20 cellular contexts compared by ENCODE assay signal in genomic region chr5:155564541-155564940, GRCh38.
"Had no signal": no experiment of that assay in that cellular context is flagged by ENCODE, and none has a peak within 500 bp of the region (broad histone marks: within the 10 kb centered on the region; RNA-seq: fewer than 3 reads in every experiment).

No MANE protein-coding gene starts in this region.

- H3K9me3 ChIP-seq: ovary, uterus had no signal

- H3K27me3 ChIP-seq: foreskin keratinocyte, hepatocyte, ovary, right atrium auricular region, tibial artery, upper lobe of left lung, uterus had no signal

- ATAC-seq: foreskin keratinocyte; left cardiac atrium; left ventricle myocardium superior; mucosa of descending colon; naive thymus-derived CD8-positive, alpha-beta T cell had no signal

- H3K36me3 ChIP-seq: ovary, right atrium auricular region, tibial artery, upper lobe of left lung, uterus had no signal

- H2AFZ ChIP-seq: hepatocyte had no signal

- H3K4me3 ChIP-seq: coronary artery, hepatocyte, lung, mucosa of descending colon, ovary, right atrium auricular region, tibial artery, upper lobe of left lung, uterus had no signal

- H3K4me1 ChIP-seq: foreskin keratinocyte, right atrium auricular region, tibial artery, upper lobe of left lung, uterus had no signal

- FAIRE-seq: endothelial cell of umbilical vein, kidney, small intestine had no signal

- H3K79me2 ChIP-seq: hepatocyte had no signal

- DNase-seq: effector CD4-positive, alpha-beta T cell; endodermal cell; foreskin keratinocyte; kidney; left cardiac atrium; left ventricle myocardium superior; mucosa of descending colon; naive thymus-derived CD8-positive, alpha-beta T cell; ovary; small intestine; stimulated activated CD4-positive, alpha-beta T cell treated with anti-CD3 and anti-CD28 coated beads, Interleukin-12 subunit alpha, Interleukin-12 subunit beta, amount 100 ng/mL, for 4 hours; stimulated activated naive CD4-positive, alpha-beta T cell; tibial artery; upper lobe of left lung; uterus had no signal

- H3K27ac ChIP-seq: coronary artery, foreskin keratinocyte, hepatocyte, ovary, right atrium auricular region, tibial artery, upper lobe of left lung, uterus had no signal

- H3K4me2 ChIP-seq: hepatocyte had no signal
